Comparison of ENCODE assay signal across 14 cellular contexts in the genomic region with DNA sequence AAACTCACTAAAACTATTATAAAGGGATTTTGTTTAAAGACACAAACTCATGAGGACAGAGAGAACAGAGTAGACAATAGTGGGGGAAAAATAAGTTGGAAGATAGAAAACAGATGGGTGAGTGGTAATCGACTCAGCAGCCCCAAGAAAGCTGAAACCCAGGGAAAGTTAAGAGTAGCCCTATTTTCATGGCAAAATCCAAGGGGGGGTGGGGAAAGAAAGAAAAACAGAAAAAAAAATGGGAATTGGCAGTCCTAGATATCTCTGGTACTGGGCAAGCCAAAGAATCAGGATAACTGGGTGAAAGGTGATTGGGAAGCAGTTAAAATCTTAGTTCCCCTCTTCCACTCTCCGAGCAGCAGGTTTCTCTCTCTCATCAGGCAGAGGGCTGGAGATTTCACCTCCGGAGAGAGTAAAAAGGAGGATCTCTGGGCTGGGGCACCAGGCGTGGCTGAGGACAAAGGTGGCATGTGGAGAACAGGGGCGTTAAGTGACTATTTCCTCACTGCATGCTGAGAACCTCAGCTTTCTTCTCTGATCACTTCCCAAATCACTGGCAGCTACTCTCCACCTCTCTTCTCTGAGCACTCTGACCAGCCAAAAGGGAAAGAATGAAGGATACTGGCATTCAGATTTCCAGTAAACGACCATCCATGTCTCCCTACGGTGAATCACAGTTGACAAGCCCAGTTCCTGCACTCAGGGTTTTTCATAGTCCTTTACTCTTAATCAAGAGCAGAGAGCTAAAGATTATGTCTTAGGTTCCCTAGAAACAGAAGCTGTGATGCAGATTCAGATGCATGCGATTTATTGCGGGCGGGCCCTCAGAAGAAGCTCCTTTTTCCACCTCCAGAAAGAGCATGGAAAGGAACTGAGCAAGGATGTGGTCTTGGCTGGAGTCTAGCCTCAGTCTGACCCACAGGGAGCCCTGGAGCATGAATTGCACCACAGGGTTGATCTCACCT. TPM values are rescaled to one million over a fixed set of nuclear protein-coding genes. Genes with fewer than 3 reads are reported as not detected.
DNase-seq lines count a peak whose midpoint lies in the region; ATAC-seq, FAIRE-seq and TF ChIP-seq lines count a peak whose summit lies in the region.
"Had no signal": no experiment of that assay in that cellular context is flagged by ENCODE, and none has a peak within 500 bp of the region (broad histone marks: within the 10 kb centered on the region; RNA-seq: fewer than 3 reads in every experiment).

No MANE protein-coding gene starts in this region.

- H3K4me3 ChIP-seq in adipocyte (ENCODE audit: low read length) (peak overlapping the region; percentile 54), left ventricle myocardium inferior (no peak overlapping the region), osteoblast (ENCODE audit: insufficient read depth, low read length) (peak overlapping the region; percentile 15), psoas muscle (no peak overlapping the region), kidney (ENCODE audit: low read length in 2 of 2) (no peak overlapping the region)
- H3K4me3 ChIP-seq: uterus had no signal

- FAIRE-seq in kidney (lab: Jason Lieb, UNC) = no peak

- H3K27ac ChIP-seq in left ventricle myocardium inferior (replicated peaks) = peak overlapping the region; percentile 19
- H3K27ac ChIP-seq in osteoblast (ENCODE audit: low read depth, low read length) = peak overlapping the region; percentile 63
- no peak overlapping the region for H3K27ac ChIP-seq in psoas muscle
- H3K27ac ChIP-seq in kidney (ENCODE audit: low read depth in 2 of 2, low read length in 2 of 2) = no peak overlapping the region
- H3K27ac ChIP-seq: uterus had no signal

- H3K4me1 ChIP-seq in adipocyte (ENCODE audit: control insufficient read depth, insufficient read depth, low read length) (peaks cover 32% of the 10 kb centered on the region), left ventricle myocardium inferior (peaks cover 24% of the 10 kb centered on the region), osteoblast (ENCODE audit: insufficient read depth, low read length) (peaks cover 43% of the 10 kb centered on the region), psoas muscle (no peaks in the 10 kb centered on the region), kidney (ENCODE audit: control insufficient read depth in 1 of 2, insufficient read depth in 1 of 2, low read depth in 1 of 2, low read length in 2 of 2) (peaks cover 2 to 3% of the 10 kb centered on the region in 2 donors)
- H3K4me1 ChIP-seq: uterus had no signal

- H3K36me3 ChIP-seq in adipocyte (ENCODE audit: control insufficient read depth, insufficient read depth, low read length, severe bottlenecking) (no peaks in the 10 kb centered on the region), left ventricle myocardium inferior (no peaks in the 10 kb centered on the region), osteoblast (ENCODE audit: insufficient read depth, low read length) (no peaks in the 10 kb centered on the region), psoas muscle (ENCODE audit: insufficient read depth in 1 of 2, low read depth in 1 of 2) (no peaks in the 10 kb centered on the region), kidney (ENCODE audit: control insufficient read depth in 1 of 2, insufficient read depth in 2 of 2, low read length in 2 of 2) (no peaks in the 10 kb centered on the region)
- H3K36me3 ChIP-seq: uterus had no signal

- H4K20me1 ChIP-seq in osteoblast (ENCODE audit: insufficient read depth, low read length) = no peaks in the 10 kb centered on the region

- H3K9me3 ChIP-seq in adipocyte (ENCODE audit: control insufficient read depth, low read length) (no peaks in the 10 kb centered on the region), left ventricle myocardium inferior (replicated peaks) (peaks cover 9% of the 10 kb centered on the region), osteoblast (ENCODE audit: low read depth, low read length) (no peaks in the 10 kb centered on the region), psoas muscle (peaks cover 5% of the 10 kb centered on the region), kidney (ENCODE audit: control insufficient read depth in 1 of 2, low read length in 2 of 2) (no peaks in the 10 kb centered on the region)
- H3K9me3 ChIP-seq: uterus had no signal

- ATAC-seq in psoas muscle = no peak

- no peaks in the 10 kb centered on the region for H3K79me2 ChIP-seq in osteoblast (ENCODE audit: insufficient read depth, low read length)

- 52 to 59% (median 56%) methylated on average over 10 of the region's 10 CpGs for whole genome bisulfite sequencing in psoas muscle, 3 donors

- no peaks in the 10 kb centered on the region for H3K27me3 ChIP-seq in adipocyte (replicated peaks; ENCODE audit: control insufficient read depth, insufficient read depth, low read length)
- H3K27me3 ChIP-seq in left ventricle myocardium inferior (ENCODE audit: low read depth) = no peaks in the 10 kb centered on the region
- no peaks in the 10 kb centered on the region for H3K27me3 ChIP-seq in osteoblast (ENCODE audit: insufficient read depth, low read length)
- no peaks in the 10 kb centered on the region for H3K27me3 ChIP-seq in psoas muscle (ENCODE audit: insufficient read depth in 3 of 3, low read length in 2 of 3)
- H3K27me3 ChIP-seq: uterus had no signal

- intact Hi-C loops in left ventricle myocardium inferior (cut with micrococcal nuclease) (no loop called here), psoas muscle (cut with DNase I) (loop anchor here in 1 of 2 donors (5.0 kb wide), 1 partner anchor 40 kb away; no protein-coding TSS in a partner anchor), kidney (cut with DNase I) (no loop called here)

- TF ChIP-seq CTCF in left ventricle myocardium inferior (IDR thresholded peaks at IDR 0.05; ENCODE audit: borderline replicate concordance) = no peak
- TF ChIP-seq CTCF in osteoblast (IDR thresholded peaks at IDR 0.05; ENCODE audit: extremely low read depth, low read depth, low read length) = no peak
- no peak for TF ChIP-seq CTCF in psoas muscle (IDR thresholded peaks at IDR 0.05)
- TF ChIP-seq CTCF in kidney (IDR thresholded peaks at IDR 0.05; ENCODE audit: borderline replicate concordance, extremely low read depth, insufficient read depth) = no peak

- H3K9ac ChIP-seq in adipocyte (ENCODE audit: low read length) (peak overlapping the region; percentile 64), kidney (ENCODE audit: low read length in 2 of 2) (no peak overlapping the region)

- H2AFZ ChIP-seq in osteoblast (ENCODE audit: low read length) = peak overlapping the region; percentile 28

- peak overlapping the region; percentile 59 for H3K4me2 ChIP-seq in osteoblast (ENCODE audit: insufficient read depth, low read length)

- DNase-seq in ELF-1 (ENCODE audit: low read depth, low spot score) (peak; percentile 57), adipocyte (ENCODE audit: low read depth) (peak; percentile 3), left ventricle myocardium inferior (no peak), osteoblast (ENCODE audit: insufficient read length, low spot score, missing footprints) (peak; percentile 79), psoas muscle (no peak), kidney (no peak), DMS 273 (lab: John Stamatoyannopoulos, UW; ENCODE audit: unreplicated experiment) (no peak), kidney tubule cell (ENCODE audit: low spot score) (no peak)
- DNase-seq: effector CD8-positive, alpha-beta T cell; KG1; occipital lobe; SIG-M5; stimulated activated naive CD4-positive, alpha-beta T cell; uterus had no signal

RNA-seq across cellular contexts. Expression of gene RNF24, which starts 7.3 kb away (rescaled TPM):
- total RNA-seq in left ventricle myocardium inferior (5.1 TPM), osteoblast (22.4 and 25.6 TPM in 2 replicates), psoas muscle (1 to 10 TPM; 1.4 to 3.1 (median 2.3) TPM), kidney (30.9 TPM)
- polyA plus RNA-seq in psoas muscle (1 to 10 TPM in 2 of 3 donors, under 1 TPM in 1; 0.48 to 1.5 (median 1.3) TPM), kidney (ENCODE audit: insufficient read depth, low read depth, low replicate concordance) (4.5 TPM)

Comparison
In these comparisons a context has a peak if more than half of its experiments do, and no peak if none do; other contexts are left out.
1. DNase-seq: peak in ELF-1 (single experiment), adipocyte (single experiment) and osteoblast (single experiment); none in left ventricle myocardium inferior (single experiment), psoas muscle (0 of 2), kidney (single experiment), DMS 273 (single experiment) and kidney tubule cell (single experiment).
2. H3K4me3 ChIP-seq: peak in adipocyte (single experiment) and osteoblast (single experiment); none in left ventricle myocardium inferior (single experiment), psoas muscle (single experiment) and kidney (0 of 2).
3. H3K27ac ChIP-seq: peak in left ventricle myocardium inferior (single experiment) and osteoblast (single experiment); none in psoas muscle (single experiment) and kidney (0 of 2).